3 cellular contexts compared by ENCODE assay signal in the genomic region with DNA sequence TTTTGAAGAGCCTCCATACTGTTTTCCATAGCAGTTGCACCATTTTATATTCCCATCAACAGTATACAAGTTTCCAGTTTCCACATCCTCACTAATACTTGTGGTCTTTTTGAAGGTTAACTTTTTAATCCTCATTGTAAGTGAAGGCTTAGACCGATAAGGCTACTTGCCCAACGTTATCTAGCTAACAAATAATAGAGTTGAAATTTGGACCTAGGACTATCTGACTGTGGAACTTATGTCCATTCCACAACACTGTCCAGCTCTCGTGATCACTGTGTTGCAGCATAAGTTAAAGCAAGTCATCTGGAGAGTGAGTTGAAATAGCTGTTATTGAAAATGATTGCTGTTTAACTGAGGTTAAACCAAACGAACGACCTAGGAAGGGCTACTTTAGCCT.
A peak's percentile ranks its signal among the peaks of the same experiment; 100 is the strongest.
TF ChIP-seq lines count a peak whose summit lies in the region.

No MANE protein-coding gene starts in this region.

TF ChIP-seq in WTC11, 78 proteins besides CTCF, POLR2A, EP300 and RAD21 (continued from another document):
- TF ChIP-seq, protein P1, sequence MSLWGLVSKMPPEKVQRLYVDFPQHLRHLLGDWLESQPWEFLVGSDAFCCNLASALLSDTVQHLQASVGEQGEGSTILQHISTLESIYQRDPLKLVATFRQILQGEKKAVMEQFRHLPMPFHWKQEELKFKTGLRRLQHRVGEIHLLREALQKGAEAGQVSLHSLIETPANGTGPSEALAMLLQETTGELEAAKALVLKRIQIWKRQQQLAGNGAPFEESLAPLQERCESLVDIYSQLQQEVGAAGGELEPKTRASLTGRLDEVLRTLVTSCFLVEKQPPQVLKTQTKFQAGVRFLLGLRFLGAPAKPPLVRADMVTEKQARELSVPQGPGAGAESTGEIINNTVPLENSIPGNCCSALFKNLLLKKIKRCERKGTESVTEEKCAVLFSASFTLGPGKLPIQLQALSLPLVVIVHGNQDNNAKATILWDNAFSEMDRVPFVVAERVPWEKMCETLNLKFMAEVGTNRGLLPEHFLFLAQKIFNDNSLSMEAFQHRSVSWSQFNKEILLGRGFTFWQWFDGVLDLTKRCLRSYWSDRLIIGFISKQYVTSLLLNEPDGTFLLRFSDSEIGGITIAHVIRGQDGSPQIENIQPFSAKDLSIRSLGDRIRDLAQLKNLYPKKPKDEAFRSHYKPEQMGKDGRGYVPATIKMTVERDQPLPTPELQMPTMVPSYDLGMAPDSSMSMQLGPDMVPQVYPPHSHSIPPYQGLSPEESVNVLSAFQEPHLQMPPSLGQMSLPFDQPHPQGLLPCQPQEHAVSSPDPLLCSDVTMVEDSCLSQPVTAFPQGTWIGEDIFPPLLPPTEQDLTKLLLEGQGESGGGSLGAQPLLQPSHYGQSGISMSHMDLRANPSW (CRISPR knock-in tag; conservative IDR thresholded peaks at IDR 0.05; ENCODE audit: low read depth), result no peak
- TF ChIP-seq USF2 (CRISPR knock-in tag; IDR thresholded peaks at IDR 0.05), result no peak
- TF ChIP-seq KAT7 (CRISPR knock-in tag; IDR thresholded peaks at IDR 0.05; ENCODE audit: borderline replicate concordance), result no peak
- peak; percentile 45; the same call in 1 of the 2 replicates for TF ChIP-seq GABPB1 (CRISPR knock-in tag; IDR thresholded peaks at IDR 0.05)
- TF ChIP-seq ZNF138 (CRISPR knock-in tag; conservative IDR thresholded peaks at IDR 0.05), result no peak

TF ChIP-seq in liver, 16 proteins besides CTCF, POLR2A, EP300 and RAD21 (continued from another document):
- TF ChIP-seq REST (IDR thresholded peaks at IDR 0.05), result no peak
- peak in 1 of 2 donors; percentile 9 for TF ChIP-seq JUND (IDR thresholded peaks at IDR 0.05)
TF ChIP-seq in liver: peak in this region for 4.

TF ChIP-seq in SK-N-SH, 30 proteins besides CTCF, POLR2A, EP300 and RAD21 (continued from another document):
- no peak for TF ChIP-seq MAX (IDR thresholded peaks at IDR 0.05; ENCODE audit: low read depth)
- TF ChIP-seq NRF1 (IDR thresholded peaks at IDR 0.05; ENCODE audit: low read depth, low read length), result no peak
- no peak for TF ChIP-seq TEAD4 (IDR thresholded peaks at IDR 0.05; ENCODE audit: borderline replicate concordance, insufficient read depth)
- TF ChIP-seq MEF2A (IDR thresholded peaks at IDR 0.05; ENCODE audit: borderline replicate concordance, low read depth), result no peak
- TF ChIP-seq RFX5 (IDR thresholded peaks at IDR 0.05; ENCODE audit: low read length), result no peak
- TF ChIP-seq TCF12 (IDR thresholded peaks at IDR 0.05), result no peak
- TF ChIP-seq SMC3 (IDR thresholded peaks at IDR 0.05; ENCODE audit: low read depth, low read length), result no peak
- no peak for TF ChIP-seq IRF3 (IDR thresholded peaks at IDR 0.05; ENCODE audit: low read depth, low read length)
- TF ChIP-seq YY1 (IDR thresholded peaks at IDR 0.05; ENCODE audit: low read depth), result no peak
- no peak for TF ChIP-seq PBX3 (IDR thresholded peaks at IDR 0.05)
